Comparison of ENCODE assay signal across 10 cellular contexts in genomic region chr5:174581483-174581882, GRCh38.
DNase-seq lines count a peak whose midpoint lies in the region; ATAC-seq, FAIRE-seq and TF ChIP-seq lines count a peak whose summit lies in the region.
"Had no signal": no experiment of that assay in that cellular context is flagged by ENCODE, and none has a peak within 500 bp of the region (broad histone marks: within the 10 kb centered on the region; RNA-seq: fewer than 3 reads in every experiment).

No MANE protein-coding gene starts in this region.

- no peak for ATAC-seq in pancreas

- H3K4me1 Mint-ChIP-seq in neural progenitor cell: peaks cover 17% of the 10 kb centered on the region

- DNase-seq in GM06990 (ENCODE audit: extremely low read depth, insufficient read length): no peak
- peak; percentile 38 for DNase-seq in NAMALWA (ENCODE audit: low spot score)
- DNase-seq in bronchial epithelial cell (ENCODE audit: low read depth): no peak
- peak; percentile 80 for DNase-seq in neural progenitor cell (ENCODE audit: low spot score)
- no peak for DNase-seq in NCI-H526 treated with DMSO at 0.1 percent for 48 hours (lab: John Stamatoyannopoulos, UW)
- no peak for DNase-seq in pancreas
- DNase-seq in NCI-H524 treated with DMSO at 0.1 percent for 48 hours (lab: John Stamatoyannopoulos, UW): no peak
- no peak for DNase-seq in inferior parietal cortex (ENCODE audit: extremely low spot score)
- DNase-seq: dermis blood vessel endothelial cell had no signal

- intact Hi-C loops in pancreas (cut with DNase I): no loop called here

- H3K4me3 ChIP-seq in GM06990 (replicated peaks; ENCODE audit: low read depth, low read length) (no peak overlapping the region), bronchial epithelial cell (ENCODE audit: low read depth, low read length) (no peak overlapping the region), neural progenitor cell (no peak overlapping the region), pancreas (no peak overlapping the region)

- H4K20me1 ChIP-seq in neural progenitor cell (ENCODE audit: low read depth): no peaks in the 10 kb centered on the region

- H3K4me1 ChIP-seq in neural progenitor cell (peaks cover 10% of the 10 kb centered on the region), pancreas (no peaks in the 10 kb centered on the region)

- no peak overlapping the region for H3K27ac Mint-ChIP-seq in neural progenitor cell

- peaks cover 11% of the 10 kb centered on the region for H3K9me3 Mint-ChIP-seq in neural progenitor cell

- H3K27ac ChIP-seq in neural progenitor cell: no peak overlapping the region
- no peak overlapping the region for H3K27ac ChIP-seq in pancreas

- 14 to 24% methylated on average over 5 of the region's 5 CpGs for WGBS in pancreas, 2 donors

- H3K36me3 ChIP-seq in GM06990 (ENCODE audit: control insufficient read depth, insufficient read depth, low read length) (no peaks in the 10 kb centered on the region), bronchial epithelial cell (ENCODE audit: control insufficient read depth, insufficient read depth, low read length) (no peaks in the 10 kb centered on the region), neural progenitor cell (no peaks in the 10 kb centered on the region), pancreas (no peaks in the 10 kb centered on the region)

- peaks cover 3% of the 10 kb centered on the region for H3K36me3 Mint-ChIP-seq in neural progenitor cell

- no peaks in the 10 kb centered on the region for H3K79me2 ChIP-seq in neural progenitor cell (ENCODE audit: low read depth)

- H3K27me3 ChIP-seq in GM06990 (replicated peaks; ENCODE audit: control insufficient read depth, insufficient read depth, low read length) (no peaks in the 10 kb centered on the region), bronchial epithelial cell (ENCODE audit: control insufficient read depth, insufficient read depth, low read length) (no peaks in the 10 kb centered on the region), neural progenitor cell (no peaks in the 10 kb centered on the region), pancreas (peaks cover 0 to 14% (median under 1%) of the 10 kb centered on the region in 4 donors)

- peaks cover 21% of the 10 kb centered on the region for H3K27me3 Mint-ChIP-seq in neural progenitor cell (ENCODE audit: insufficient read depth, low read depth)

- no peak overlapping the region for H3K9ac ChIP-seq in neural progenitor cell

- TF ChIP-seq CTCF in GM06990 (IDR thresholded peaks at IDR 0.05; ENCODE audit: insufficient read depth, low read length, poor library complexity, severe bottlenecking): peak; percentile 41
- peak; percentile 45 for TF ChIP-seq CTCF in bronchial epithelial cell (IDR thresholded peaks at IDR 0.05; ENCODE audit: insufficient read depth, low read length, severe bottlenecking)
- peak; percentile 81 for TF ChIP-seq CTCF in neural progenitor cell (IDR thresholded peaks at IDR 0.05)
- TF ChIP-seq CTCF in pancreas (IDR thresholded peaks at IDR 0.05): no peak

- H3K4me3 Mint-ChIP-seq in neural progenitor cell: no peak overlapping the region
- H3K4me3 Mint-ChIP-seq: mesothelial cell of epicardium had no signal

- H3K4me2 ChIP-seq in neural progenitor cell: no peak overlapping the region

- no peak for FAIRE-seq in bronchial epithelial cell (lab: Jason Lieb, UNC)
- no peak for FAIRE-seq in pancreas (lab: Jason Lieb, UNC)

- no peaks in the 10 kb centered on the region for H3K9me3 ChIP-seq in neural progenitor cell (ENCODE audit: low read depth)
- H3K9me3 ChIP-seq in pancreas: no peaks in the 10 kb centered on the region

- no peak overlapping the region for H2AFZ ChIP-seq in neural progenitor cell (replicated peaks)

- peaks cover 3% of the 10 kb centered on the region for H3F3A ChIP-seq in neural progenitor cell (ENCODE audit: low read depth)

Comparison
In these comparisons a context has a peak if more than half of its experiments do, and no peak if none do; other contexts are left out.
1. DNase-seq: peak in NAMALWA (single experiment) and neural progenitor cell (single experiment); none in GM06990 (single experiment), bronchial epithelial cell (single experiment), NCI-H526 treated with DMSO at 0.1 percent for 48 hours (single experiment), pancreas (0 of 6), NCI-H524 treated with DMSO at 0.1 percent for 48 hours (single experiment) and inferior parietal cortex (single experiment).
2. CTCF ChIP-seq: peak in GM06990 (single experiment), bronchial epithelial cell (single experiment) and neural progenitor cell (single experiment); none in pancreas (0 of 4).